ENCODE assay signal across 26 cellular contexts in the genomic region with DNA sequence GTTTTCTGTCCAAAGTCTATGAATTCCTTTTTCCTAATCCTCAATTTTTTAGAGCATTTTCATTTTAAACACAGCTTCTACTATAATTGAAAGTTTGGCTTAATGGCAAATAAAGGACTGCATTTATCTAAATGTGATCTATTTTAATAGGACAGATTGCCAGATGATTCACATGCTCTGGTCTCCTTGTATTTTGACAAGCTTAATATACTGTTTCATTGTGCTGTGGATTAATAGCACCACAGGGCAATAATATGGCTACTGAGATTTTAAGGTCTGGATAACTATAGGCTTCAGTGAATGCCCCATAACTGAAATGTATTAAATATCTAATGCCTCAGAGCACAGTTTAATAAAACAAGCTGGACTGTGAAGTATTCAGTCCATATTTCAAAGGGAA.
"Had no signal": no experiment of that assay in that cellular context is flagged by ENCODE, and none has a peak within 500 bp of the region (broad histone marks: within the 10 kb centered on the region; RNA-seq: fewer than 3 reads in every experiment).

No MANE protein-coding gene starts in this region.

- H3K27me3 ChIP-seq: left lung, ovary, right atrium auricular region, right lobe of liver, stomach, testis, thyroid gland, transverse colon, upper lobe of left lung had no signal

- H3K27ac ChIP-seq: left lung, ovary, right atrium auricular region, right lobe of liver, stomach, testis, thyroid gland, transverse colon, upper lobe of left lung had no signal

- H3K4me3 ChIP-seq: left lung, lung, mucosa of descending colon, ovary, right atrium auricular region, right lobe of liver, smooth muscle cell, stomach, testis, thyroid gland, transverse colon, upper lobe of left lung had no signal

- H3K36me3 Mint-ChIP-seq: naive thymus-derived CD4-positive, alpha-beta T cell; natural killer cell treated with Interleukin-12 subunit alpha and Interleukin-12 subunit beta and Interleukin-15 and Interleukin-18, amount 100 ng/mL, for 72 hours; stimulated activated naive B cell treated with anti-CD40 and anti-IgM and Interleukin-4, amounts not matched to agents 10 μg/mL and 1 μg/mL and 100 μg/mL, for 72 hours had no signal

- H3K27me3 Mint-ChIP-seq: naive thymus-derived CD4-positive, alpha-beta T cell; natural killer cell treated with Interleukin-12 subunit alpha and Interleukin-12 subunit beta and Interleukin-15 and Interleukin-18, amount 100 ng/mL, for 72 hours; progenitor cell of endocrine pancreas; stimulated activated naive B cell treated with anti-CD40 and anti-IgM and Interleukin-4, amounts not matched to agents 10 μg/mL and 1 μg/mL and 100 μg/mL, for 72 hours had no signal

- ATAC-seq: left cardiac atrium; left lung; mucosa of descending colon; naive thymus-derived CD4-positive, alpha-beta T cell; natural killer cell treated with Interleukin-12 subunit alpha and Interleukin-12 subunit beta and Interleukin-15 and Interleukin-18, amount 100 ng/mL, for 72 hours; stimulated activated naive B cell treated with anti-CD40 and anti-IgM and Interleukin-4, amounts not matched to agents 10 μg/mL and 1 μg/mL and 100 μg/mL, for 72 hours; stimulated activated naive CD8-positive, alpha-beta T cell treated with anti-CD3 and anti-CD28 coated beads, Interleukin-15, Interleukin-2, amounts not matched to agents 100 U/mL and 50 U/mL, for 24 hours had no signal

- H3K4me3 Mint-ChIP-seq: naive thymus-derived CD4-positive, alpha-beta T cell; natural killer cell treated with Interleukin-12 subunit alpha and Interleukin-12 subunit beta and Interleukin-15 and Interleukin-18, amount 100 ng/mL, for 72 hours; stimulated activated naive B cell treated with anti-CD40 and anti-IgM and Interleukin-4, amounts not matched to agents 10 μg/mL and 1 μg/mL and 100 μg/mL, for 72 hours had no signal

- H3K4me1 ChIP-seq: left lung, right atrium auricular region, testis, thyroid gland, transverse colon, upper lobe of left lung had no signal

- FAIRE-seq: keratinocyte had no signal

- H3K27ac Mint-ChIP-seq: naive thymus-derived CD4-positive, alpha-beta T cell; natural killer cell treated with Interleukin-12 subunit alpha and Interleukin-12 subunit beta and Interleukin-15 and Interleukin-18, amount 100 ng/mL, for 72 hours; progenitor cell of endocrine pancreas; stimulated activated naive B cell treated with anti-CD40 and anti-IgM and Interleukin-4, amounts not matched to agents 10 μg/mL and 1 μg/mL and 100 μg/mL, for 72 hours had no signal

- DNase-seq: hippocampal formation; kidney glomerular epithelial cell; left cardiac atrium; left lung; midbrain; mucosa of descending colon; naive thymus-derived CD4-positive, alpha-beta T cell; ovary; right lobe of liver; stimulated activated CD4-positive, alpha-beta T cell treated with anti-CD3 and anti-CD28 coated beads, Interleukin-1b, Interleukin-23, amount 100 ng/mL, for 48 hours; stimulated activated CD4-positive, alpha-beta T cell treated with anti-CD3 and anti-CD28 coated beads, Interleukin-2, amount 100 ng/mL, for 48 hours; stimulated activated CD4-positive, alpha-beta T cell treated with anti-CD3 and anti-CD28 coated beads, Interleukin-4, amount 100 ng/mL, for 4 hours; stimulated activated CD8-positive, alpha-beta memory T cell treated with anti-CD3 and anti-CD28 coated beads, Interleukin-4, amount 100 ng/mL, for 48 hours; stimulated activated naive B cell treated with anti-CD40 and anti-IgM and Interleukin-4, amounts not matched to agents 10 μg/mL and 1 μg/mL and 100 μg/mL, for 72 hours; stimulated activated naive CD8-positive, alpha-beta T cell treated with anti-CD3 and anti-CD28 coated beads, Interleukin-15, Interleukin-2, amounts not matched to agents 100 U/mL and 50 U/mL, for 24 hours; stomach; testis; thyroid gland; transverse colon; upper lobe of left lung had no signal

- H3K36me3 ChIP-seq: left lung, ovary, right atrium auricular region, right lobe of liver, stomach, thyroid gland, transverse colon, upper lobe of left lung had no signal

- H3K4me1 Mint-ChIP-seq: naive thymus-derived CD4-positive, alpha-beta T cell; stimulated activated naive B cell treated with anti-CD40 and anti-IgM and Interleukin-4, amounts not matched to agents 10 μg/mL and 1 μg/mL and 100 μg/mL, for 72 hours had no signal

- H3K4me2 ChIP-seq: smooth muscle cell had no signal

- H3K9me3 ChIP-seq: left lung, mucosa of descending colon, ovary, right atrium auricular region, right lobe of liver, stomach, testis, thyroid gland, transverse colon, upper lobe of left lung had no signal
